12 cellular contexts compared by ENCODE assay signal in the genomic region with DNA sequence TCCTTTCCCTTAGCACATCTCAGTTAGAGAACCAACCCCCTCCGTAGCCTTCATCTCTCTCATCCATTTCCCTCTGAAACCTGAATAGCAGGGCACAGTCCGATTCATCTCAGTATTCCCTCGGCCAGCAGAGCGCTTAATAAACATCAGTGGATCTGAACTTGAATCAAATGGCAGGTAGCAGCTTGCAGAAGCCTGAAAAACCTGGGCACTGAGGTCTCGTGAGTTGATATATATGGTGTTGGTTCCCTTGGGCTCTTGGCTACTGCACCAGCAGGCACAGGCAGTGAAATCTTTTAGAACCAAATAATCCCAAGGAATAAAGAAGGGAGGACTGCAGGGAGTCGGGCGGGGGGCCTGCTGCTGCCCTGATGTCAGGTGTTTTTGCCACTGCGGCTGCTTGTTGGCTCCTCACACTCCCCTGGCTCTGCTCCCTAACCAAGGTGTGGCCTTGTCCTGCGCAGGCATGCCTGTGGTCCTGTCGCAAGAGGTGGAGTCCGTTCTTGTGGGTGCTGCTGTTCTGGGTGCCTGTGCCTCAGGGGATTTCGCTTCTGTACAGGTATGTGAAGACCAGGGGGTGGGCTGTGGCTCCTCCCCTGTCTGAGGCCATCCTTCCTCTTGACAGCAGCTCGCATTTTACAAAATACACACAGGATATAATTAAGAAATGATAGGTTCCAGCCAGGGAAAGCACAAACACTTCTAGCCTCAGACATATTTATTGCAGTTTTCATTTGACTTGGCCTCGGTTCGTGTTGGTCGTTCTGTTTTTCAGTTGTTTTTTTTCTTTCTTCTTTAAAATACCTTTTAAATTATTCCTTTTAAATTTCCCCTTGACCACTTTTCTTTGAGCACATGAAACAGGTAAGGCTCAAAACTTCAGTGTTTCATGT.
A peak's percentile ranks its signal among the peaks of the same experiment; 100 is the strongest.
DNase-seq lines count a peak whose midpoint lies in the region; ATAC-seq and TF ChIP-seq lines count a peak whose summit lies in the region.
"Had no signal": no experiment of that assay in that cellular context is flagged by ENCODE, and none has a peak within 500 bp of the region (broad histone marks: within the 10 kb centered on the region; RNA-seq: fewer than 3 reads in every experiment).

No MANE protein-coding gene starts in this region.

- H3K4me2 ChIP-seq in GM23248 (ENCODE audit: unreplicated experiment): peak overlapping the region; percentile 23
- H3K4me2 ChIP-seq: SK-N-SH had no signal

- no peaks in the 10 kb centered on the region for H3K9me2 ChIP-seq in GM23248 (ENCODE audit: insufficient read depth)
- H3K9me2 ChIP-seq: SK-N-SH had no signal

- no peak for TF ChIP-seq POLR2A in adrenal gland (IDR thresholded peaks at IDR 0.05)

- H3K27ac ChIP-seq in GM23248 (peak overlapping the region; percentile 31), adrenal gland (peak overlapping the region in 3 of 5 donors; percentile 47 to 79 (median 62)), skeletal muscle tissue (ENCODE audit: low read depth, low read length) (peak overlapping the region; percentile 19)

- H3K36me3 ChIP-seq in GM23248 (ENCODE audit: low read depth): no peaks in the 10 kb centered on the region
- no peaks in the 10 kb centered on the region for H3K36me3 ChIP-seq in adrenal gland (replicated peaks in 1 of 2)
- H3K36me3 ChIP-seq in skeletal muscle tissue (ENCODE audit: control insufficient read depth in 3 of 3, insufficient read depth in 3 of 3, low read length in 3 of 3): no peaks in the 10 kb centered on the region

- ATAC-seq in left lobe of liver (peak; percentile 92), HG03565 (IDR thresholded peaks at IDR 0.05; ENCODE audit: unreplicated experiment) (no peak), GM19351 (IDR thresholded peaks at IDR 0.05; ENCODE audit: unreplicated experiment) (no peak)

- no peak overlapping the region for H3K4me3 ChIP-seq in GM23248
- no peak overlapping the region for H3K4me3 ChIP-seq in adrenal gland
- H3K4me3 ChIP-seq in skeletal muscle tissue (ENCODE audit: low read length in 3 of 3): no peak overlapping the region

- H3K27me3 ChIP-seq in GM23248 (replicated peaks; ENCODE audit: insufficient read depth): no peaks in the 10 kb centered on the region
- H3K27me3 ChIP-seq in adrenal gland: no peaks in the 10 kb centered on the region
- H3K27me3 ChIP-seq in skeletal muscle tissue (ENCODE audit: control insufficient read depth in 3 of 3, insufficient read depth in 3 of 3, low read length in 3 of 3): no peaks in the 10 kb centered on the region

- peaks cover 45% of the 10 kb centered on the region for H3K4me1 ChIP-seq in GM23248 (ENCODE audit: insufficient read depth)
- H3K4me1 ChIP-seq in adrenal gland (replicated peaks in 1 of 2): peaks cover 10 to 50% of the 10 kb centered on the region in 2 donors
- peaks cover 14 to 38% (median 35%) of the 10 kb centered on the region in 3 donors for H3K4me1 ChIP-seq in skeletal muscle tissue (ENCODE audit: control insufficient read depth in 3 of 3, insufficient read depth in 3 of 3, low read length in 3 of 3)

- H2AFZ ChIP-seq in GM23248: no peak overlapping the region

- H3K9me3 ChIP-seq in GM23248 (ENCODE audit: low read depth): no peaks in the 10 kb centered on the region
- H3K9me3 ChIP-seq in adrenal gland (replicated peaks in 1 of 3): no peaks in the 10 kb centered on the region
- H3K9me3 ChIP-seq in skeletal muscle tissue (ENCODE audit: control insufficient read depth in 3 of 3, low read length in 3 of 3): no peaks in the 10 kb centered on the region
- H3K9me3 ChIP-seq: SK-N-SH had no signal

- H4K20me1 ChIP-seq in GM23248 (ENCODE audit: insufficient read depth): no peaks in the 10 kb centered on the region

- in situ Hi-C loops in GM23248 (cut with MboI): no loop called here

- DNase-seq in GM23248 (no peak), adrenal gland (no peak), left lobe of liver (ENCODE audit: low spot score) (peak; percentile 89), NCI-H1092 (lab: John Stamatoyannopoulos, UW) (no peak), NCI-H526 (lab: John Stamatoyannopoulos, UW) (no peak)
- DNase-seq: activated naive CD8-positive, alpha-beta T cell treated with anti-CD3 and anti-CD28 coated beads for 36 hours; CD4-positive, CD25-positive, alpha-beta regulatory T cell; NCI-H2171 treated with DMSO at 0.1 percent for 48 hours; SK-N-SH had no signal

- TF ChIP-seq CTCF in adrenal gland (IDR thresholded peaks at IDR 0.05): no peak

- 75 to 77% methylated on average over 16 of the region's 16 CpGs for WGBS in GM23248 (ENCODE audit: low coverage in 1 of 2, low lambda C conversion rate in 2 of 2, missing lambda C conversion rate in 2 of 2), 2 experiments
- WGBS in adrenal gland, 4 donors: 76 to 81% (median 80%) methylated on average over 16 of the region's 16 CpGs

- H3K9ac ChIP-seq in GM23248 (no peak overlapping the region), skeletal muscle tissue (ENCODE audit: low read depth in 1 of 3, low read length in 3 of 3) (peak overlapping the region in 1 of 3 donors; percentile 1)
- H3K9ac ChIP-seq: SK-N-SH had no signal

- intact Hi-C loops in adrenal gland (cut with DNase I): no loop called here

- no peaks in the 10 kb centered on the region for H3K79me2 ChIP-seq in GM23248 (ENCODE audit: insufficient read depth)

- H3F3A ChIP-seq in GM23248 (ENCODE audit: insufficient read depth): peaks cover 37% of the 10 kb centered on the region
